In the genomic region with DNA sequence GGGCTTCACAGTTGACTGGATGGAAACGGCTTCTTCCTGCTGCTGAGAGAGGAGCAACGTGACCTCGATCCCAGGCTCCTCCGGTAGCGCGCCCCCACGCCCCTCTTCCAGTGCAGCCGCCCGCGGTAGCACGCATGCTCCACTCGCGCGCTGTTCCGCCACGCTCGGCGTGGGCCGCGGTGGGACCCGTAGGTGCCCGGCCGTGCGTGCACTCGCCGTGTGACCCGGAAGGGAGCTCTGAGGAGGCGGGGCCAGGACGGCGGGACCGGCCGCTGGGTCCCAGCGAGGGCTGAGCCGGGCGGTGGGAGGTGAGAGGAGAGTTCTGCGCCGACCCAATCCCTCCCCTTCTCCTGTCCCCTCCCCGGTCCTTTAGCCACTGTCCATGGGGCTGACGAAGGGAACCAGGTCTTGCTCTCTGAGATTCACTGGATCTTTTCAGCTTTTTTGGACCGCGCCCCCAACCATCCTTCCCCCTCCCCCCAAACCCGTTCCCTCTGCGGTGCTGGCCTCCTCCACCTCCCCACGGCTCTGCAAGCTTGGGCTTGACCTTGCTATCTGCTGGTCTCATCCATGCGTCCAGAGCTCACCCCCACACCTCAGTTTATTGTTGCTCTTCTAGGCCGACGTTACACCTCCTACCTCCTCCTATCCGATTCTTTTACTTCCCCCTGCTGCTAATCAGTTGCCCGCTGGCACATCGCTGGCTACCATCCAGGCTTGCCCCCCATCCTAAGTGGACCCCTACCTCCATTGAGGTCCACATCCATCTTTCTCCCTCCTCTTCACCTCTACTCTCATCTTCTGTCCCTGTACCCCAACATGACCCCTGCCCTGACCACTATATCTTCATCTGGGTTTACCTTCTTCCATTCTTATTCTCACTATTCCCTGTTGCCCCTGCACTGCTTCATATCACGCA, we compare ENCODE assay signal across 8 cellular contexts. TPM values are rescaled to one million over a fixed set of nuclear protein-coding genes. Genes with fewer than 3 reads are reported as not detected.
DNase-seq lines count a peak whose midpoint lies in the region; ATAC-seq and TF ChIP-seq lines count a peak whose summit lies in the region.

A gene (plus strand): TSS at position 255 of the 919 bp plus-strand sequence. CDS start 2,115 bp downstream, outside the sequence.

- in situ Hi-C loops in Panc1 (cut with HindIII; ENCODE audit: low pct_unique_long_range_greater_than_20kb, low sequenced_read_pairs) = no loop called here

- TF ChIP-seq CTCF in Panc1 (IDR thresholded peaks at IDR 0.05) = no peak
- TF ChIP-seq CTCF in esophagus squamous epithelium (IDR thresholded peaks at IDR 0.05) = peak in 1 of 6 experiments; percentile 37

- peak; percentile 84 for DNase-seq in CMK (ENCODE audit: low read depth)
- DNase-seq in HK-2 (ENCODE audit: unreplicated experiment) = peak; percentile 73
- no peak for DNase-seq in Panc1 (ENCODE audit: low read depth, low spot score)
- DNase-seq in activated T-helper 1 cell treated with Interleukin-2 at 50 U/mL for 16 hours (ENCODE audit: low read depth) = peak; percentile 72
- DNase-seq in esophagus squamous epithelium (lab: John Stamatoyannopoulos, UW) = peak; percentile 34
- DNase-seq in myocyte (ENCODE audit: low read depth) = peak; percentile 84
- DNase-seq in stimulated activated CD8-positive, alpha-beta memory T cell treated with anti-CD3 and anti-CD28 coated beads, Interleukin-7, amount 100 ng/mL, for 24 hours (ENCODE audit: low read depth) = peak; percentile 57

- no peaks in the 10 kb centered on the region for H3K9me3 ChIP-seq in Panc1 (ENCODE audit: control insufficient read depth, insufficient read depth, low read depth, low read length)
- H3K9me3 ChIP-seq in esophagus squamous epithelium = no peaks in the 10 kb centered on the region

- H3K4me3 ChIP-seq in Panc1 (ENCODE audit: low read depth in 2 of 2, low read length in 2 of 2) (peak within 1 kb of the TSS; percentile 83 to 84), esophagus squamous epithelium (peak within 1 kb of the TSS; percentile 53 to 87 (median 80))

- H3K4me1 ChIP-seq in Panc1 (ENCODE audit: control insufficient read depth, insufficient read depth, low read length) = peaks cover 21% of the 10 kb centered on the region
- H3K4me1 ChIP-seq in esophagus squamous epithelium = peaks cover 5 to 59% (median 35%) of the 10 kb centered on the region in 3 donors

- H3K27me3 ChIP-seq in Panc1 (ENCODE audit: control insufficient read depth, insufficient read depth, low read length) (no peaks in the 10 kb centered on the region), esophagus squamous epithelium (no peaks in the 10 kb centered on the region)

- peak; percentile 92 for ATAC-seq in GM19438 (IDR thresholded peaks at IDR 0.05; ENCODE audit: low read depth, unreplicated experiment)
- ATAC-seq in Panc1 = peak; percentile 98

- no TSS peak for BruUV-seq in Panc1 (replicated peaks; lab: Mats Ljungman, UMichigan)

- intact Hi-C loops in Panc1 (cut with micrococcal nuclease; ENCODE audit: unreplicated experiment) = no loop called here
- intact Hi-C loops in esophagus squamous epithelium (cut with DNase I) = no loop called here

- CTCF ChIA-PET in Panc1 (lab: Charles Lee) = no interaction called here

- POLR2A ChIA-PET in Panc1 (lab: Charles Lee) = interaction anchor here (0.5 to 0.8 kb wide), 2 partner anchors 168 to 352 kb away, joined by 3 read pairs; a partner anchor contains a TSS

- H3K27ac ChIP-seq in Panc1 (ENCODE audit: low read length) (peak within 1 kb of the TSS; percentile 96), esophagus squamous epithelium (peak within 1 kb of the TSS; percentile 72 to 92 (median 88))

- 2 to 3% methylated on average over 17 to 18 of the region's 51 CpGs for WGBS in esophagus squamous epithelium, 2 donors

- H3K36me3 ChIP-seq in Panc1 (ENCODE audit: control insufficient read depth, insufficient read depth, low read length) (peaks cover 7% of the 10 kb centered on the region), esophagus squamous epithelium (peaks cover 8 to 67% (median 20%) of the 10 kb centered on the region in 3 donors)

- peak in 3 of 4 donors; percentile 44 to 81 (median 61) for TF ChIP-seq POLR2A in esophagus squamous epithelium (IDR thresholded peaks at IDR 0.05)

RNA-seq across cellular contexts. Expression of the gene that starts here (rescaled TPM):
- total RNA-seq in Panc1 (2021; ENCODE audit: unreplicated experiment) = 54.3 TPM
- polyA plus RNA-seq in Panc1 (2012; ENCODE audit: insufficient read length) = 41.2 TPM
- total RNA-seq in esophagus squamous epithelium = 10 to 100 TPM; 26.2 to 50.9 (median 32.5) TPM
- 14.5 and 20.7 TPM in 2 replicates for total RNA-seq in myocyte
- polyA plus RNA-seq in myocyte (2012) = 20.6 TPM
